Comparison of ENCODE assay signal across 22 cellular contexts in the genomic region with DNA sequence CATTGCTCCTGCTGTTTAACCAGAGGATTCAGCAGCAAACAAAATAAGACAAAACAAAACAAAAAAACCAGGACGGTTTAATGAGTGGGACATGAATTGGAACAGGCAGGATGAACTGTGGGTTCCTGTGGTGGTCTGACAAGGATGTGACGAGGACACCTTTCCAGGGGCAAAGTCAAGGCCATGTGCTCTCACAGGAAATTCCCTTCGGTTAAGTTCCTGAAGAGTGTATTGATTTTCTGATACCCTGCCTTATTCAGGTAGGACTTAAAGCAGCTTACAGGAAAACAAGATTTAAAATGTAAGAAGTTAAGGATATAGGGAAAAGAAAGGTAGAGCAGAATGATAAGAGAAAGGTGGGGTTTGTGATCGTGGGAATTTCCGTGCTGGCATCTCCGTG. TPM values are rescaled to one million over a fixed set of nuclear protein-coding genes. Genes with fewer than 3 reads are reported as not detected.
DNase-seq lines count a peak whose midpoint lies in the region; ATAC-seq, FAIRE-seq and TF ChIP-seq lines count a peak whose summit lies in the region.
"Had no signal": no experiment of that assay in that cellular context is flagged by ENCODE, and none has a peak within 500 bp of the region (broad histone marks: within the 10 kb centered on the region; RNA-seq: fewer than 3 reads in every experiment).

No MANE protein-coding gene starts in this region.

- peaks cover 7% of the 10 kb centered on the region for H3K36me3 Mint-ChIP-seq in Calu3 (ENCODE audit: insufficient read depth, unreplicated experiment)
- H3K36me3 Mint-ChIP-seq: CD8-positive, alpha-beta T cell had no signal

- no peaks in the 10 kb centered on the region for H3K79me2 ChIP-seq in K562 (ENCODE audit: control insufficient read depth, insufficient read depth, low read length)

- H3K4me2 ChIP-seq in K562 (ENCODE audit: insufficient read depth, low read length) = no peak overlapping the region
- H3K4me2 ChIP-seq: A549 had no signal

- no peak for TF ChIP-seq CTCF in Calu3 (IDR thresholded peaks at IDR 0.05; ENCODE audit: unreplicated experiment)
- no peak for TF ChIP-seq CTCF in K562 (IDR thresholded peaks at IDR 0.05 in 2 of 3, conservative IDR thresholded peaks at IDR 0.05 in 1 of 3; ENCODE audit: insufficient read depth in 2 of 3, low read depth in 1 of 3, low read length in 3 of 3)
- no peak for TF ChIP-seq CTCF in right lobe of liver (IDR thresholded peaks at IDR 0.05)
- no peak for TF ChIP-seq CTCF in uterus (IDR thresholded peaks at IDR 0.05)

- ATAC-seq in K562 (no peak), right lobe of liver (peak in 2 of 4 donors; percentile 4 to 41)
- ATAC-seq: A549; CD8-positive, alpha-beta T cell; HCT116 had no signal

- no peaks in the 10 kb centered on the region for H3K9me3 Mint-ChIP-seq in Calu3 (ENCODE audit: low read depth, unreplicated experiment)
- H3K9me3 Mint-ChIP-seq: CD8-positive, alpha-beta T cell; HFFc6; IgD-negative memory B cell had no signal

- no TSS peak for BruUV-seq in Calu3 (replicated peaks; lab: Mats Ljungman, UMichigan)
- BruUV-seq in K562 (replicated peaks; lab: Mats Ljungman, UMichigan) = no TSS peak

- H3K4me3 Mint-ChIP-seq in Calu3 (ENCODE audit: low read depth, unreplicated experiment) = peak overlapping the region; percentile 40
- H3K4me3 Mint-ChIP-seq: CD8-positive, alpha-beta T cell; HFFc6; IgD-negative memory B cell had no signal

- POLR2A ChIA-PET in K562 (lab: Yijun Ruan, JAX) = interaction anchor here (1.0 kb wide), 1 partner anchor 10 kb away, joined by 3 read pairs; no protein-coding TSS in a partner anchor

- H3K27me3 Mint-ChIP-seq in Calu3 (ENCODE audit: unreplicated experiment) = no peaks in the 10 kb centered on the region

- H3K4me1 Mint-ChIP-seq in Calu3 (ENCODE audit: low read depth, unreplicated experiment) = peaks cover 39% of the 10 kb centered on the region

- H3K9me1 ChIP-seq in K562 (ENCODE audit: control insufficient read depth, insufficient read depth, low read length) = no peaks in the 10 kb centered on the region

- no peaks in the 10 kb centered on the region for H3K9me3 ChIP-seq in K562 (replicated peaks; ENCODE audit: control insufficient read depth, insufficient read depth, low read depth, low read length)
- H3K9me3 ChIP-seq in right lobe of liver = no peaks in the 10 kb centered on the region
- H3K9me3 ChIP-seq in uterus = no peaks in the 10 kb centered on the region
- H3K9me3 ChIP-seq: A549 had no signal

- H3K9ac ChIP-seq in K562 (ENCODE audit: insufficient read depth in 1 of 2, low read depth in 2 of 2, low read length in 2 of 2) = no peak overlapping the region

- 30% methylated on average over 6 of the region's 6 CpGs for WGBS in K562 (ENCODE audit: insufficient coverage, low coverage, missing lambda C conversion rate)
- WGBS in right lobe of liver (ENCODE audit: insufficient coverage, low coverage, low lambda C conversion rate, missing lambda C conversion rate) = 36% methylated on average over 6 of the region's 6 CpGs

- H4K20me1 ChIP-seq in K562 (replicated peaks; ENCODE audit: control insufficient read depth, insufficient read depth, low read length) = no peaks in the 10 kb centered on the region

- H3K27ac ChIP-seq in K562 (ENCODE audit: extremely low read depth, low read depth, low read length) = no peak overlapping the region
- H3K27ac ChIP-seq in right lobe of liver = peak overlapping the region in 2 of 3 donors; percentile 15 to 47
- no peak overlapping the region for H3K27ac ChIP-seq in uterus
- H3K27ac ChIP-seq: A549, HL-60 had no signal

- TF ChIP-seq POLR2A in K562 (conservative IDR thresholded peaks at IDR 0.05) (no peak), right lobe of liver (IDR thresholded peaks at IDR 0.05) (no peak), uterus (IDR thresholded peaks at IDR 0.05) (no peak)

- H2AFZ ChIP-seq in K562 (ENCODE audit: low read depth, low read length) = peak overlapping the region; percentile 27; the same call in 1 of the 2 replicates

- H3K4me1 ChIP-seq in K562 (replicated peaks in 1 of 2; ENCODE audit: control insufficient read depth in 2 of 2, insufficient read depth in 2 of 2, low read length in 2 of 2) (peaks cover 0 to 13% of the 10 kb centered on the region in 2 experiments; a peak in 4 of 5 replicates), right lobe of liver (peaks cover 0 to 37% (median 4%) of the 10 kb centered on the region in 4 donors), uterus (no peaks in the 10 kb centered on the region)
- H3K4me1 ChIP-seq: A549 had no signal

- intact Hi-C loops in Calu3 (cut with micrococcal nuclease; ENCODE audit: unreplicated experiment) (loop anchor here (5.0 kb wide), 1 partner anchor 42 kb away; a partner anchor contains a TSS), K562 (cut with micrococcal nuclease) (no loop called here), right lobe of liver (cut with DNase I) (no loop called here), uterus (cut with DNase I; ENCODE audit: low total_unique reads) (no loop called here)

- in situ Hi-C loops in K562 (cut with MboI) = no loop called here

- TF ChIP-seq EP300 in K562 (IDR thresholded peaks at IDR 0.05; ENCODE audit: low read length) = no peak

- H3K4me3 ChIP-seq in K562 = no peak overlapping the region
- H3K4me3 ChIP-seq in right lobe of liver = no peak overlapping the region
- no peak overlapping the region for H3K4me3 ChIP-seq in uterus
- H3K4me3 ChIP-seq: A549 had no signal

- DNase-seq in Calu3 (peak; percentile 11), K562 (ENCODE audit: extremely low read depth in 1 of 4, low spot score in 3 of 4) (no peak), right lobe of liver (no peak), cerebellar cortex (ENCODE audit: low spot score) (no peak), dermis blood vessel endothelial cell (no peak), A172 (ENCODE audit: low spot score) (no peak), uterus (no peak)
- DNase-seq: AML-193; CD8-positive, alpha-beta T cell; GOT3; H7; HFFc6; KG1 had no signal

- no peaks in the 10 kb centered on the region; a peak in 1 of 5 replicates for H3K27me3 ChIP-seq in K562 (ENCODE audit: control insufficient read depth in 2 of 2, insufficient read depth in 2 of 2, low read length in 2 of 2)
- H3K27me3 ChIP-seq in right lobe of liver = no peaks in the 10 kb centered on the region
- no peaks in the 10 kb centered on the region for H3K27me3 ChIP-seq in uterus

- TF ChIP-seq RAD21 in K562 (CRISPR knock-in tag; conservative IDR thresholded peaks at IDR 0.05 in 1 of 2, IDR thresholded peaks at IDR 0.05 in 1 of 2) = no peak

- H3K36me3 ChIP-seq in K562 (ENCODE audit: control insufficient read depth, insufficient read depth, low read length) (no peaks in the 10 kb centered on the region), right lobe of liver (no peaks in the 10 kb centered on the region), uterus (no peaks in the 10 kb centered on the region)

- H3K27ac Mint-ChIP-seq in Calu3 (ENCODE audit: unreplicated experiment) = peak overlapping the region; percentile 66
- H3K27ac Mint-ChIP-seq: CD8-positive, alpha-beta T cell; HFFc6; IgD-negative memory B cell had no signal

- no peak for FAIRE-seq in K562 (lab: Jason Lieb, UNC)
- FAIRE-seq: A549, D721Med, G401.6, GM12891 had no signal

- CTCF ChIA-PET in Calu3 (lab: Charles Lee) = no interaction called here
- CTCF ChIA-PET in K562 (lab: Yijun Ruan, JAX; ENCODE audit: low intra/inter-chr PET ratio) = no interaction called here

RNA-seq across cellular contexts. Expression of a gene that starts 8.5 kb away (rescaled TPM):
- total RNA-seq in Calu3 (2022) (not detected in 2 replicates), K562 (2014; rRNA removed) (not detected in 2 replicates), K562 (2014; rRNA removed; fragmentation: Illumina TruSeq; extraction: Trizol) (not detected in 2 replicates), K562 (2015; rRNA removed; fragmentation: Illumina TruSeq; extraction: Trizol) (not detected in 2 replicates), K562 (2021) (not detected in 2 replicates), right lobe of liver (not detected), dermis blood vessel endothelial cell (not detected in 2 replicates), uterus (not detected)
- not detected in 2 replicates for total RNA-seq in K562 (2011; cell fraction: chromatin; rRNA removed; ENCODE audit: low replicate concordance)
- total RNA-seq in K562 (2011; cell fraction: nucleolus; rRNA removed) = not detected in 2 replicates
- not detected in 2 replicates for total RNA-seq in K562 (2011; cell fraction: nucleoplasm; rRNA removed)
- polyA plus RNA-seq in K562 (2011; rRNA removed) (not detected in 2 replicates), K562 (2014; fragmentation: Illumina TruSeq; extraction: Trizol) (not detected in 2 replicates), K562 (2014; fragmentation: Nextera tagmentation; extraction: Ambion mirVana) (not detected), K562 (2014; rRNA removed) (not detected in 2 replicates)
- not detected in 2 replicates for polyA plus RNA-seq in K562 (2011; cell fraction: cytosol; rRNA removed)
- not detected in 2 replicates for polyA plus RNA-seq in K562 (2011; cell fraction: nucleus; rRNA removed)
- not detected in 2 replicates for polyA plus RNA-seq in K562 (2012)
- not detected in 2 replicates for polyA minus RNA-seq in K562 (2011; rRNA and poly(A)+ RNA removed)
- not detected in 2 replicates for polyA minus RNA-seq in K562 (2011; cell fraction: cytosol; rRNA and poly(A)+ RNA removed)
- polyA minus RNA-seq in K562 (2011; cell fraction: nucleus; rRNA and poly(A)+ RNA removed) = not detected in 2 replicates
- not detected in 2 replicates for total RNA-seq in A172 (2014; rRNA removed; shearing (Covaris generic))
- total RNA-seq: CD8-positive, alpha-beta T cell; H7; HFFc6; HT1080 had no signal
- polyA plus RNA-seq: A549, BJ, IgD-negative memory B cell had no signal

RNA-seq across cellular contexts. Expression of a gene that starts 42.9 kb away (rescaled TPM):
- 28.8 and 29.3 TPM in 2 replicates for total RNA-seq in Calu3 (2022)
- 29.6 and 90.6 TPM in 2 replicates for total RNA-seq in K562 (2011; cell fraction: chromatin; rRNA removed; ENCODE audit: low replicate concordance)
- total RNA-seq in K562 (2011; cell fraction: nucleolus; rRNA removed) = 18.8 and 24.5 TPM in 2 replicates
- 44.4 and 73.2 TPM in 2 replicates for total RNA-seq in K562 (2011; cell fraction: nucleoplasm; rRNA removed)
- total RNA-seq in K562 (2014; rRNA removed) = 36.5 and 41.1 TPM in 2 replicates
- total RNA-seq in K562 (2014; rRNA removed; fragmentation: Illumina TruSeq; extraction: Trizol) = 40.3 and 43.0 TPM in 2 replicates
- 28.8 and 31.6 TPM in 2 replicates for total RNA-seq in K562 (2015; rRNA removed; fragmentation: Illumina TruSeq; extraction: Trizol)
- total RNA-seq in K562 (2021) = 31.9 and 38.2 TPM in 2 replicates
- polyA plus RNA-seq in K562 (2011; rRNA removed) = 30.3 and 42.1 TPM in 2 replicates
- 11.6 and 22.2 TPM in 2 replicates for polyA plus RNA-seq in K562 (2011; cell fraction: cytosol; rRNA removed)
- 27.5 and 32.6 TPM in 2 replicates for polyA plus RNA-seq in K562 (2011; cell fraction: nucleus; rRNA removed)
- polyA plus RNA-seq in K562 (2012) = 18.6 and 33.9 TPM in 2 replicates
- 27.1 and 29.8 TPM in 2 replicates for polyA plus RNA-seq in K562 (2014; fragmentation: Illumina TruSeq; extraction: Trizol)
- polyA plus RNA-seq in K562 (2014; fragmentation: Nextera tagmentation; extraction: Ambion mirVana) = 10 to 100 TPM; 70.4 to 72.7 TPM
- 51.9 and 58.9 TPM in 2 replicates for polyA plus RNA-seq in K562 (2014; rRNA removed)
- polyA minus RNA-seq in K562 (2011; rRNA and poly(A)+ RNA removed) = 19.8 and 26.8 TPM in 2 replicates
- polyA minus RNA-seq in K562 (2011; cell fraction: cytosol; rRNA and poly(A)+ RNA removed) = 6.4 and 9.6 TPM in 2 replicates
- polyA minus RNA-seq in K562 (2011; cell fraction: nucleus; rRNA and poly(A)+ RNA removed) = 14.0 and 19.3 TPM in 2 replicates
- 10 to 100 TPM; 37.8 to 66.9 (median 55.4) TPM for total RNA-seq in right lobe of liver
- 33.9 and 45.1 TPM in 2 replicates for total RNA-seq in dermis blood vessel endothelial cell
- total RNA-seq in A172 (2014; rRNA removed; shearing (Covaris generic)) = 33.0 and 51.8 TPM in 2 replicates
- 10 to 100 TPM; 15.9 to 43.5 (median 35.4) TPM for total RNA-seq in uterus

Comparison
In these comparisons a context has a peak if more than half of its experiments do, and no peak if none do; other contexts are left out.
1. H3K27ac ChIP-seq: peak in right lobe of liver (2 of 3); none in K562 (single experiment) and uterus (0 of 2).